22 cellular contexts compared by ENCODE assay signal in the genomic region with DNA sequence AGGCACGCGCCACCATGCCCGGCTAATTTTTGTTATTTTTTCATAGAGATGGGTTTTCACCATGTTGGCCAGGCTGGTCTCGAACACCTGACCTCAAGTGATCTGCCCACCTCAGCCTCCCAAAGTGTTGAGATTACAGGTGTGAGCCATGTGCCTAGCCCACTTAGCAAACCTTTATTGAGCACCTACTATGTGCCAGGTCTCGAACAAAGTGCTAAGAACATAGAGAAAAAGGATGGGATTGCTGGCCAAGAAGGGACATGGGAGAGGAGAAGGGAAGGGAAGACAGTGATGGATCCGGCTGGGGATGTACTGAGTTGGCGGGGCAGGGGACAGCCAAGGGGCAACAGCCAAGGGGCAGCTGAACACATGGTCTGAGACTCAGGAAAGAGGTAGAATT. TPM values are rescaled to one million over a fixed set of nuclear protein-coding genes. Genes with fewer than 3 reads are reported as not detected.
A peak's percentile ranks its signal among the peaks of the same experiment; 100 is the strongest.
DNase-seq lines count a peak whose midpoint lies in the region; ATAC-seq and TF ChIP-seq lines count a peak whose summit lies in the region.
"Had no signal": no experiment of that assay in that cellular context is flagged by ENCODE, and none has a peak within 500 bp of the region (broad histone marks: within the 10 kb centered on the region; RNA-seq: fewer than 3 reads in every experiment).

No MANE protein-coding gene starts in this region.

- 94% methylated on average over 7 of the region's 7 CpGs for WGBS in esophagus muscularis mucosa

- H3K9me3 ChIP-seq in OCI-LY1 (ENCODE audit: low read length) (no peaks in the 10 kb centered on the region), esophagus muscularis mucosa (no peaks in the 10 kb centered on the region), thoracic aorta (no peaks in the 10 kb centered on the region)
- H3K9me3 ChIP-seq: esophagus squamous epithelium, gastroesophageal sphincter, upper lobe of left lung had no signal

- no peak for TF ChIP-seq POLR2A in esophagus muscularis mucosa (IDR thresholded peaks at IDR 0.05; ENCODE audit: low read depth)

- H3K9me3 Mint-ChIP-seq in activated CD4-positive, alpha-beta T cell treated with anti-CD3 and anti-CD28 coated beads, Interleukin-2, amount 10 ng/mL, durations not matched to agents 7 days and 5 days: no peaks in the 10 kb centered on the region
- H3K9me3 Mint-ChIP-seq: activated CD4-positive, alpha-beta memory T cell treated with anti-CD3 and anti-CD28 coated beads for 36 hours; activated naive CD4-positive, alpha-beta T cell treated with anti-CD3 and anti-CD28 coated beads, Interleukin-2, amount 10 ng/mL, durations not matched to agents 7 days and 5 days; activated T-cell treated with anti-CD3 and anti-CD28 coated beads, Interleukin-2, amount 50 U/mL, for 4 hours; effector memory CD8-positive, alpha-beta T cell had no signal

- TF ChIP-seq CTCF in OCI-LY1 (IDR thresholded peaks at IDR 0.05; ENCODE audit: low read length) (no peak), esophagus muscularis mucosa (IDR thresholded peaks at IDR 0.05) (no peak), thoracic aorta (IDR thresholded peaks at IDR 0.05) (no peak)

- POLR2A ChIA-PET in activated CD4-positive, alpha-beta T cell treated with anti-CD3 and anti-CD28 coated beads, Interleukin-2, amount 10 ng/mL, durations not matched to agents 7 days and 5 days (lab: Charles Lee): no interaction called here

- H3K4me1 ChIP-seq in OCI-LY1 (ENCODE audit: insufficient read depth, low read length, severe bottlenecking) (peaks cover 28% of the 10 kb centered on the region), esophagus muscularis mucosa (peaks cover 8 to 30% (median 25%) of the 10 kb centered on the region in 4 donors), thoracic aorta (ENCODE audit: control insufficient read depth in 1 of 2, low read depth in 2 of 2) (peaks cover 0 to 8% of the 10 kb centered on the region in 2 donors)

- ATAC-seq in thoracic aorta (ENCODE audit: insufficient number of reproducible peaks, low FRiP score, low read depth) (no peak), sciatic nerve (no peak)
- ATAC-seq: activated T-cell treated with anti-CD3 and anti-CD28 coated beads, Interleukin-2, amount 50 U/mL, for 4 hours; effector memory CD8-positive, alpha-beta T cell had no signal

- no peak overlapping the region for H2AFZ ChIP-seq in OCI-LY1 (ENCODE audit: low read length)

- peak overlapping the region; percentile 5 for H3K27ac Mint-ChIP-seq in activated CD4-positive, alpha-beta T cell treated with anti-CD3 and anti-CD28 coated beads, Interleukin-2, amount 10 ng/mL, durations not matched to agents 7 days and 5 days
- H3K27ac Mint-ChIP-seq: progenitor cell of endocrine pancreas had no signal

- no peak overlapping the region for H3K4me3 Mint-ChIP-seq in activated CD4-positive, alpha-beta T cell treated with anti-CD3 and anti-CD28 coated beads, Interleukin-2, amount 10 ng/mL, durations not matched to agents 7 days and 5 days

- H3K4me2 ChIP-seq in OCI-LY1 (ENCODE audit: low read length): no peak overlapping the region

- no peak overlapping the region for H3K9ac ChIP-seq in OCI-LY1 (ENCODE audit: low read length)

- no peak for DNase-seq in activated CD4-positive, alpha-beta T cell treated with anti-CD3 and anti-CD28 coated beads, Interleukin-2, amount 10 ng/mL, durations not matched to agents 7 days and 5 days
- DNase-seq in activated CD4-positive, alpha-beta T cell treated with anti-CD3 and anti-CD28 coated beads for 4 hours: no peak
- no peak for DNase-seq in esophagus muscularis mucosa (ENCODE audit: extremely low spot score)
- no peak for DNase-seq in thoracic aorta (ENCODE audit: low spot score)
- no peak for DNase-seq in central memory CD4-positive, alpha-beta T cell
- DNase-seq in globus pallidus (ENCODE audit: low spot score): no peak
- DNase-seq in sciatic nerve (ENCODE audit: low spot score): no peak
- DNase-seq: activated CD4-positive, alpha-beta memory T cell treated with anti-CD3 and anti-CD28 coated beads for 36 hours; activated naive CD4-positive, alpha-beta T cell treated with anti-CD3 and anti-CD28 coated beads, Interleukin-2, amount 10 ng/mL, durations not matched to agents 7 days and 5 days; activated T-cell treated with anti-CD3 and anti-CD28 coated beads, Interleukin-2, amount 50 U/mL, for 4 hours; effector memory CD8-positive, alpha-beta T cell; esophagus squamous epithelium; KG1; NCI-H1694 treated with DMSO at 0.1 percent for 48 hours; SHP77; stimulated activated naive CD4-positive, alpha-beta T cell; T-helper 17 cell; upper lobe of left lung had no signal

- H3K4me1 Mint-ChIP-seq in activated CD4-positive, alpha-beta T cell treated with anti-CD3 and anti-CD28 coated beads, Interleukin-2, amount 10 ng/mL, durations not matched to agents 7 days and 5 days: peaks cover 28% of the 10 kb centered on the region

- no peaks in the 10 kb centered on the region for H3K79me2 ChIP-seq in OCI-LY1 (ENCODE audit: insufficient read depth, low read length)

- H4K20me1 ChIP-seq in OCI-LY1 (ENCODE audit: insufficient read depth, low read length): no peaks in the 10 kb centered on the region

- TF ChIP-seq EP300 in esophagus muscularis mucosa (IDR thresholded peaks at IDR 0.05): no peak

- no peaks in the 10 kb centered on the region for H3K36me3 Mint-ChIP-seq in activated CD4-positive, alpha-beta T cell treated with anti-CD3 and anti-CD28 coated beads, Interleukin-2, amount 10 ng/mL, durations not matched to agents 7 days and 5 days (ENCODE audit: low read depth)
- H3K36me3 Mint-ChIP-seq: activated CD4-positive, alpha-beta memory T cell treated with anti-CD3 and anti-CD28 coated beads for 36 hours; activated naive CD4-positive, alpha-beta T cell treated with anti-CD3 and anti-CD28 coated beads, Interleukin-2, amount 10 ng/mL, durations not matched to agents 7 days and 5 days had no signal

- H3K9me2 ChIP-seq in OCI-LY1 (ENCODE audit: low read depth, low read length): no peaks in the 10 kb centered on the region

- no peaks in the 10 kb centered on the region for H3K27me3 Mint-ChIP-seq in activated CD4-positive, alpha-beta T cell treated with anti-CD3 and anti-CD28 coated beads, Interleukin-2, amount 10 ng/mL, durations not matched to agents 7 days and 5 days
- H3K27me3 Mint-ChIP-seq: progenitor cell of endocrine pancreas, T-helper 17 cell had no signal

- H3F3A ChIP-seq in OCI-LY1 (ENCODE audit: insufficient read depth, low read length): 0 out of 2 replicates have a peak, but pooled peaks cover 9% of the 10 kb centered on the region

- H3K27ac ChIP-seq in OCI-LY1 (ENCODE audit: low read depth, low read length, poor library complexity, severe bottlenecking) (peak overlapping the region; percentile 3), esophagus muscularis mucosa (replicated peaks in 1 of 4) (peak overlapping the region in 3 of 4 donors; percentile 75 to 82 (median 80)), thoracic aorta (peak overlapping the region; percentile 93 to 95)
- H3K27ac ChIP-seq: C4-2B had no signal

- intact Hi-C loops in esophagus muscularis mucosa (cut with DNase I): loop anchor here (5.0 kb wide), 1 partner anchor 144 kb away; no protein-coding TSS in a partner anchor
- intact Hi-C loops in sciatic nerve (cut with DNase I): no loop called here

- CTCF ChIA-PET in activated CD4-positive, alpha-beta T cell treated with anti-CD3 and anti-CD28 coated beads, Interleukin-2, amount 10 ng/mL, durations not matched to agents 7 days and 5 days (lab: Charles Lee): interaction anchor here (1.2 to 7.5 kb wide), 11 partner anchors 9 to 151 kb away, joined by 5 to 79 read pairs (median 21); a partner anchor contains a TSS

- H3K4me3 ChIP-seq in OCI-LY1 (ENCODE audit: low read depth, low read length, poor library complexity, severe bottlenecking) (no peak overlapping the region), esophagus muscularis mucosa (no peak overlapping the region), thoracic aorta (no peak overlapping the region)

- H3K36me3 ChIP-seq in OCI-LY1 (ENCODE audit: insufficient read depth, low read length): no peaks in the 10 kb centered on the region
- no peaks in the 10 kb centered on the region for H3K36me3 ChIP-seq in esophagus muscularis mucosa
- no peaks in the 10 kb centered on the region for H3K36me3 ChIP-seq in thoracic aorta
- H3K36me3 ChIP-seq: esophagus squamous epithelium, gastroesophageal sphincter, upper lobe of left lung had no signal

- H3K27me3 ChIP-seq in OCI-LY1 (ENCODE audit: insufficient read depth, low read length) (no peaks in the 10 kb centered on the region), esophagus muscularis mucosa (no peaks in the 10 kb centered on the region), thoracic aorta (replicated peaks; ENCODE audit: insufficient read depth) (no peaks in the 10 kb centered on the region)
- H3K27me3 ChIP-seq: gastroesophageal sphincter, upper lobe of left lung had no signal

RNA-seq across cellular contexts. Expression of a gene that starts 55.6 kb away (rescaled TPM):
- total RNA-seq in activated CD4-positive, alpha-beta T cell treated with anti-CD3 and anti-CD28 coated beads, Interleukin-2, amount 10 ng/mL, durations not matched to agents 7 days and 5 days: 1,000 to 10,000 TPM; 1,078 to 1,188 TPM
- total RNA-seq in esophagus muscularis mucosa: 1,000 to 10,000 TPM in 1 of 4 donors, 100 to 1,000 TPM in 3; 706 to 1,125 (median 899) TPM
- 100 to 1,000 TPM; 433 to 469 TPM for total RNA-seq in thoracic aorta
- 1,008 TPM for total RNA-seq in sciatic nerve

Comparison
In these comparisons a context has a peak if more than half of its experiments do, and no peak if none do; other contexts are left out.
1. H3K27ac ChIP-seq: peak in every context shown above with its lines; median percentile 94 in thoracic aorta; 80 in esophagus muscularis mucosa; 3 in OCI-LY1.